ENCODE assay signal across 9 cellular contexts in the genomic region with DNA sequence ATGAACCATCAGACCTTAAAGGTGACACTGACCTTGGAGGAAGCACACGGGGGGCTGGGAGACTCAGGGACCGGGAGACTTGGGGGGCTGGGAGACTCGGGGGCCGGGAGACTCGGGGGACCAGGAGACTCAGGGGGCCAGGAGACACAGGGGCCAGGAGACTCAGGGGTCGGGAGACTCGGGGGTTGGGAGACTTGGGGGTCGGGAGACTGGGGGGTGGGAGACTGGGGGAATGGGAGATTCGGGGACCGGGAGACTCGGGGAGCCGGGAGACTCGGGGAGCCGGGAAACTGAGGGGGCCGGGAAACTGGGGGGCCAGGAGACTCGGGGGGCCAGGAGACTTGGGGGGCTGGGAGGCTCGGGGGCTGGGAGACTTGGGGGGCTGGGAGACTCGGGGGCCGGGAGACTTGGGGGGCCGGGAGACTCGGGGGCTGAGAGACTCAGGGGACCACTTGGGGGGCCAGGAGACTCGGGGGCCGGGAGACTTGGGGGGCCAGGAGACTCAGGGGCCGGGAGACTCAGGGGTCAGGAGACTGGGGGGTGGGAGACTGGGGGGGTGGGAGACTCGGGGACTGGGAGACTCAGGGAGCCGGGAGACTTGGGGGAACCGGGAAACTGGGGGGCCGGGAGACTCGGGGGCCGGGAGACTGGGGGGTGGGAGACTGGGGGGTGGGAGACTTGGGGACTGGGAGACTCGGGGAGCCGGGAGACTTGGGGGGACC.
DNase-seq lines count a peak whose midpoint lies in the region; ATAC-seq and TF ChIP-seq lines count a peak whose summit lies in the region.
"Had no signal": no experiment of that assay in that cellular context is flagged by ENCODE, and none has a peak within 500 bp of the region (broad histone marks: within the 10 kb centered on the region; RNA-seq: fewer than 3 reads in every experiment).

No MANE protein-coding gene starts in this region.

- H3K4me1 ChIP-seq in tibial artery: peaks cover 7 to 45% (median 44%) of the 10 kb centered on the region in 4 donors

- H3K9me3 Mint-ChIP-seq in activated T-cell treated with anti-CD3 and anti-CD28 coated beads, Interleukin-2, amount 50 U/mL, for 24 hours: peaks cover 2% of the 10 kb centered on the region
- peaks cover 5% of the 10 kb centered on the region for H3K9me3 Mint-ChIP-seq in central memory CD8-positive, alpha-beta T cell
- H3K9me3 Mint-ChIP-seq in naive thymus-derived CD8-positive, alpha-beta T cell: peaks cover 0 to 4% (median 0%) of the 10 kb centered on the region in 9 donors

- no peak for TF ChIP-seq POLR2A in GM18505 (IDR thresholded peaks at IDR 0.05; ENCODE audit: borderline replicate concordance, extremely low read depth, insufficient read depth, insufficient read length)

- no peaks in the 10 kb centered on the region for H3K27me3 ChIP-seq in tibial artery

- H3K27ac ChIP-seq in tibial artery: peak overlapping the region; percentile 90 to 98

- H3K4me3 Mint-ChIP-seq in activated T-cell treated with anti-CD3 and anti-CD28 coated beads, Interleukin-2, amount 50 U/mL, for 24 hours: no peak overlapping the region
- peak overlapping the region; percentile 84 for H3K4me3 Mint-ChIP-seq in central memory CD8-positive, alpha-beta T cell
- H3K4me3 Mint-ChIP-seq in naive thymus-derived CD8-positive, alpha-beta T cell: peak overlapping the region in 2 of 10 donors; percentile 58 to 86

- peaks cover 0 to 13% (median 6%) of the 10 kb centered on the region in 3 donors for H3K36me3 ChIP-seq in tibial artery

- no peak for TF ChIP-seq CTCF in tibial artery (IDR thresholded peaks at IDR 0.05)

- peak overlapping the region; percentile 97 for H3K27ac Mint-ChIP-seq in activated T-cell treated with anti-CD3 and anti-CD28 coated beads, Interleukin-2, amount 50 U/mL, for 24 hours
- peak overlapping the region; percentile 90 for H3K27ac Mint-ChIP-seq in central memory CD8-positive, alpha-beta T cell (ENCODE audit: low read depth)
- peak overlapping the region in 6 of 10 donors; percentile 58 to 97 (median 92) for H3K27ac Mint-ChIP-seq in naive thymus-derived CD8-positive, alpha-beta T cell

- no peaks in the 10 kb centered on the region for H3K9me3 ChIP-seq in tibial artery

- no peaks in the 10 kb centered on the region for H3K27me3 Mint-ChIP-seq in activated T-cell treated with anti-CD3 and anti-CD28 coated beads, Interleukin-2, amount 50 U/mL, for 24 hours
- no peaks in the 10 kb centered on the region for H3K27me3 Mint-ChIP-seq in central memory CD8-positive, alpha-beta T cell
- no peaks in the 10 kb centered on the region for H3K27me3 Mint-ChIP-seq in naive thymus-derived CD8-positive, alpha-beta T cell

- no peak overlapping the region for H3K4me3 ChIP-seq in tibial artery

- H3K36me3 Mint-ChIP-seq in activated T-cell treated with anti-CD3 and anti-CD28 coated beads, Interleukin-2, amount 50 U/mL, for 24 hours (ENCODE audit: low read depth): peaks cover 40% of the 10 kb centered on the region
- H3K36me3 Mint-ChIP-seq in central memory CD8-positive, alpha-beta T cell (ENCODE audit: insufficient read depth): peaks cover 53% of the 10 kb centered on the region
- peaks cover 11 to 59% (median 18%) of the 10 kb centered on the region in 3 donors for H3K36me3 Mint-ChIP-seq in naive thymus-derived CD8-positive, alpha-beta T cell

- peaks cover 54% of the 10 kb centered on the region for H3K4me1 Mint-ChIP-seq in activated T-cell treated with anti-CD3 and anti-CD28 coated beads, Interleukin-2, amount 50 U/mL, for 24 hours (ENCODE audit: low read depth)
- peaks cover 67% of the 10 kb centered on the region for H3K4me1 Mint-ChIP-seq in central memory CD8-positive, alpha-beta T cell
- peaks cover 36 to 72% (median 66%) of the 10 kb centered on the region in 4 donors for H3K4me1 Mint-ChIP-seq in naive thymus-derived CD8-positive, alpha-beta T cell

- intact Hi-C loops in tibial artery (cut with DNase I; ENCODE audit: low total_unique reads): loop anchor here (2.0 kb wide), 1 partner anchor 29 kb away; no protein-coding TSS in a partner anchor

- no peak for DNase-seq in activated T-cell treated with anti-CD3 and anti-CD28 coated beads, Interleukin-2, amount 50 U/mL, for 24 hours
- no peak for DNase-seq in activated T-cell treated with anti-CD3 and anti-CD28 coated beads, Interleukin-2, amount 50 U/mL, for 48 hours
- no peak for DNase-seq in central memory CD8-positive, alpha-beta T cell (ENCODE audit: low spot score in 2 of 2)
- no peak for DNase-seq in naive thymus-derived CD8-positive, alpha-beta T cell
- DNase-seq in tibial artery (peak; percentile 20 to 28), kidney glomerular epithelial cell (lab: John Stamatoyannopoulos, UW) (no peak), dedifferentiated amniotic fluid mesenchymal stem cell (ENCODE audit: extremely low spot score) (no peak)
- DNase-seq: occipital lobe had no signal

- no peak for ATAC-seq in central memory CD8-positive, alpha-beta T cell (replicated peaks; ENCODE audit: extremely low read depth, poor library complexity, severe bottlenecking)
- no peak for ATAC-seq in naive thymus-derived CD8-positive, alpha-beta T cell
- no peak for ATAC-seq in GM18505 (IDR thresholded peaks at IDR 0.05; ENCODE audit: unreplicated experiment)

- POLR2A ChIA-PET in naive thymus-derived CD8-positive, alpha-beta T cell (lab: Charles Lee): interaction anchor here (0.9 to 2.7 kb wide), 2 partner anchors 40 to 71 kb away, joined by 4 to 16 read pairs; no protein-coding TSS in a partner anchor

Comparison
In these comparisons a context has a peak if more than half of its experiments do, and no peak if none do; other contexts are left out.
1. DNase-seq: peak in tibial artery (2 of 2); none in activated T-cell treated with anti-CD3 and anti-CD28 coated beads, Interleukin-2, amount 50 U/mL, for 24 hours (single experiment), activated T-cell treated with anti-CD3 and anti-CD28 coated beads, Interleukin-2, amount 50 U/mL, for 48 hours (0 of 2), central memory CD8-positive, alpha-beta T cell (0 of 2), naive thymus-derived CD8-positive, alpha-beta T cell (0 of 10), kidney glomerular epithelial cell (single experiment) and dedifferentiated amniotic fluid mesenchymal stem cell (single experiment).
2. Peak in every context shown above with its lines, with median percentiles within 50 percentile points of each other: H3K27ac Mint-ChIP-seq.